Comparison of ENCODE assay signal across 2 cellular contexts in the genomic region with DNA sequence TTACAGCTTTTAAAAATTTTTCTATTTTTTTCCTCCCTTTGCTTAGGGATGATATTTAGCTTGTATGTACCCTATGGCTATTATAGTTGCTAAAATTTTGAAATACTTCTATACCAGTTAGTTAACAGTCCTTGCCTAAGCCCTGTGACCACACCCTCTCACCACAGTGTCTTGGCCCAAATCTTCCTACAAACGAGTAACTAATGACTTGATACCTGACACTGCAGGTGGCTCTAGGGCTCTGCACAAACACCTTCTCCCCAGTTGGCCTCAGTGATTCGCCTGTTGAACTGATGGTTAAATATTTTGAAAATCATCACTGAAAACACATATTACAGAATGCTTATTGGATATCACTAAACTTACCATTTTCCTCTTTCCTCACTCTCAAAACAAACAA.
TF ChIP-seq lines count a peak whose summit lies in the region.

No MANE protein-coding gene starts in this region.

TF ChIP-seq in GM23338, 12 proteins besides CTCF, POLR2A, EP300 and RAD21 (continued from another document):
- TF ChIP-seq, protein P1, sequence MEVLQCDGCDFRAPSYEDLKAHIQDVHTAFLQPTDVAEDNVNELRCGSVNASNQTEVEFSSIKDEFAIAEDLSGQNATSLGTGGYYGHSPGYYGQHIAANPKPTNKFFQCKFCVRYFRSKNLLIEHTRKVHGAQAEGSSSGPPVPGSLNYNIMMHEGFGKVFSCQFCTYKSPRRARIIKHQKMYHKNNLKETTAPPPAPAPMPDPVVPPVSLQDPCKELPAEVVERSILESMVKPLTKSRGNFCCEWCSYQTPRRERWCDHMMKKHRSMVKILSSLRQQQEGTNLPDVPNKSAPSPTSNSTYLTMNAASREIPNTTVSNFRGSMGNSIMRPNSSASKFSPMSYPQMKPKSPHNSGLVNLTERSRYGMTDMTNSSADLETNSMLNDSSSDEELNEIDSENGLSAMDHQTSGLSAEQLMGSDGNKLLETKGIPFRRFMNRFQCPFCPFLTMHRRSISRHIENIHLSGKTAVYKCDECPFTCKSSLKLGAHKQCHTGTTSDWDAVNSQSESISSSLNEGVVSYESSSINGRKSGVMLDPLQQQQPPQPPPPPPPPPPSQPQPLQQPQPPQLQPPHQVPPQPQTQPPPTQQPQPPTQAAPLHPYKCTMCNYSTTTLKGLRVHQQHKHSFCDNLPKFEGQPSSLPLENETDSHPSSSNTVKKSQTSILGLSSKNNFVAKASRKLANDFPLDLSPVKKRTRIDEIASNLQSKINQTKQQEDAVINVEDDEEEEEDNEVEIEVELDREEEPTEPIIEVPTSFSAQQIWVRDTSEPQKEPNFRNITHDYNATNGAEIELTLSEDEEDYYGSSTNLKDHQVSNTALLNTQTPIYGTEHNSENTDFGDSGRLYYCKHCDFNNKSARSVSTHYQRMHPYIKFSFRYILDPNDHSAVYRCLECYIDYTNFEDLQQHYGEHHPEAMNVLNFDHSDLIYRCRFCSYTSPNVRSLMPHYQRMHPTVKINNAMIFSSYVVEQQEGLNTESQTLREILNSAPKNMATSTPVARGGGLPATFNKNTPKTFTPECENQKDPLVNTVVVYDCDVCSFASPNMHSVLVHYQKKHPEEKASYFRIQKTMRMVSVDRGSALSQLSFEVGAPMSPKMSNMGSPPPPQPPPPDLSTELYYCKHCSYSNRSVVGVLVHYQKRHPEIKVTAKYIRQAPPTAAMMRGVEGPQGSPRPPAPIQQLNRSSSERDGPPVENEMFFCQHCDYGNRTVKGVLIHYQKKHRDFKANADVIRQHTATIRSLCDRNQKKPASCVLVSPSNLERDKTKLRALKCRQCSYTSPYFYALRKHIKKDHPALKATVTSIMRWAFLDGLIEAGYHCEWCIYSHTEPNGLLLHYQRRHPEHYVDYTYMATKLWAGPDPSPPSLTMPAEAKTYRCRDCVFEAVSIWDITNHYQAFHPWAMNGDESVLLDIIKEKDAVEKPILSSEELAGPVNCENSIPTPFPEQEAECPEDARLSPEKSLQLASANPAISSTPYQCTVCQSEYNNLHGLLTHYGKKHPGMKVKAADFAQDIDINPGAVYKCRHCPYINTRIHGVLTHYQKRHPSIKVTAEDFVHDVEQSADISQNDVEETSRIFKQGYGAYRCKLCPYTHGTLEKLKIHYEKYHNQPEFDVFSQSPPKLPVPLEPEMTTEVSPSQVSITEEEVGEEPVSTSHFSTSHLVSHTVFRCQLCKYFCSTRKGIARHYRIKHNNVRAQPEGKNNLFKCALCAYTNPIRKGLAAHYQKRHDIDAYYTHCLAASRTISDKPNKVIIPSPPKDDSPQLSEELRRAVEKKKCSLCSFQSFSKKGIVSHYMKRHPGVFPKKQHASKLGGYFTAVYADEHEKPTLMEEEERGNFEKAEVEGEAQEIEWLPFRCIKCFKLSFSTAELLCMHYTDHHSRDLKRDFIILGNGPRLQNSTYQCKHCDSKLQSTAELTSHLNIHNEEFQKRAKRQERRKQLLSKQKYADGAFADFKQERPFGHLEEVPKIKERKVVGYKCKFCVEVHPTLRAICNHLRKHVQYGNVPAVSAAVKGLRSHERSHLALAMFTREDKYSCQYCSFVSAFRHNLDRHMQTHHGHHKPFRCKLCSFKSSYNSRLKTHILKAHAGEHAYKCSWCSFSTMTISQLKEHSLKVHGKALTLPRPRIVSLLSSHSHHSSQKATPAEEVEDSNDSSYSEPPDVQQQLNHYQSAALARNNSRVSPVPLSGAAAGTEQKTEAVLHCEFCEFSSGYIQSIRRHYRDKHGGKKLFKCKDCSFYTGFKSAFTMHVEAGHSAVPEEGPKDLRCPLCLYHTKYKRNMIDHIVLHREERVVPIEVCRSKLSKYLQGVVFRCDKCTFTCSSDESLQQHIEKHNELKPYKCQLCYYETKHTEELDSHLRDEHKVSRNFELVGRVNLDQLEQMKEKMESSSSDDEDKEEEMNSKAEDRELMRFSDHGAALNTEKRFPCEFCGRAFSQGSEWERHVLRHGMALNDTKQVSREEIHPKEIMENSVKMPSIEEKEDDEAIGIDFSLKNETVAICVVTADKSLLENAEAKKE (CRISPR knock-in tag; IDR thresholded peaks at IDR 0.05) = no peak
- TF ChIP-seq CREB1 (CRISPR knock-in tag; IDR thresholded peaks at IDR 0.05; ENCODE audit: low read depth) (no peak), ZNF331 (CRISPR knock-in tag; IDR thresholded peaks at IDR 0.05; ENCODE audit: low read depth) (no peak), EZH2phosphoT487 (IDR thresholded peaks at IDR 0.05; ENCODE audit: unreplicated experiment) (no peak), POLR2AphosphoS5 (IDR thresholded peaks at IDR 0.05; ENCODE audit: low read depth) (no peak)
- TF ChIP-seq, protein P2, sequence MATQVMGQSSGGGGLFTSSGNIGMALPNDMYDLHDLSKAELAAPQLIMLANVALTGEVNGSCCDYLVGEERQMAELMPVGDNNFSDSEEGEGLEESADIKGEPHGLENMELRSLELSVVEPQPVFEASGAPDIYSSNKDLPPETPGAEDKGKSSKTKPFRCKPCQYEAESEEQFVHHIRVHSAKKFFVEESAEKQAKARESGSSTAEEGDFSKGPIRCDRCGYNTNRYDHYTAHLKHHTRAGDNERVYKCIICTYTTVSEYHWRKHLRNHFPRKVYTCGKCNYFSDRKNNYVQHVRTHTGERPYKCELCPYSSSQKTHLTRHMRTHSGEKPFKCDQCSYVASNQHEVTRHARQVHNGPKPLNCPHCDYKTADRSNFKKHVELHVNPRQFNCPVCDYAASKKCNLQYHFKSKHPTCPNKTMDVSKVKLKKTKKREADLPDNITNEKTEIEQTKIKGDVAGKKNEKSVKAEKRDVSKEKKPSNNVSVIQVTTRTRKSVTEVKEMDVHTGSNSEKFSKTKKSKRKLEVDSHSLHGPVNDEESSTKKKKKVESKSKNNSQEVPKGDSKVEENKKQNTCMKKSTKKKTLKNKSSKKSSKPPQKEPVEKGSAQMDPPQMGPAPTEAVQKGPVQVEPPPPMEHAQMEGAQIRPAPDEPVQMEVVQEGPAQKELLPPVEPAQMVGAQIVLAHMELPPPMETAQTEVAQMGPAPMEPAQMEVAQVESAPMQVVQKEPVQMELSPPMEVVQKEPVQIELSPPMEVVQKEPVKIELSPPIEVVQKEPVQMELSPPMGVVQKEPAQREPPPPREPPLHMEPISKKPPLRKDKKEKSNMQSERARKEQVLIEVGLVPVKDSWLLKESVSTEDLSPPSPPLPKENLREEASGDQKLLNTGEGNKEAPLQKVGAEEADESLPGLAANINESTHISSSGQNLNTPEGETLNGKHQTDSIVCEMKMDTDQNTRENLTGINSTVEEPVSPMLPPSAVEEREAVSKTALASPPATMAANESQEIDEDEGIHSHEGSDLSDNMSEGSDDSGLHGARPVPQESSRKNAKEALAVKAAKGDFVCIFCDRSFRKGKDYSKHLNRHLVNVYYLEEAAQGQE (IDR thresholded peaks at IDR 0.05; ENCODE audit: unreplicated experiment) = no peak

TF ChIP-seq in WTC11, 78 proteins besides CTCF, POLR2A, EP300 and RAD21 (continued from another document):
- TF ChIP-seq, protein P3, sequence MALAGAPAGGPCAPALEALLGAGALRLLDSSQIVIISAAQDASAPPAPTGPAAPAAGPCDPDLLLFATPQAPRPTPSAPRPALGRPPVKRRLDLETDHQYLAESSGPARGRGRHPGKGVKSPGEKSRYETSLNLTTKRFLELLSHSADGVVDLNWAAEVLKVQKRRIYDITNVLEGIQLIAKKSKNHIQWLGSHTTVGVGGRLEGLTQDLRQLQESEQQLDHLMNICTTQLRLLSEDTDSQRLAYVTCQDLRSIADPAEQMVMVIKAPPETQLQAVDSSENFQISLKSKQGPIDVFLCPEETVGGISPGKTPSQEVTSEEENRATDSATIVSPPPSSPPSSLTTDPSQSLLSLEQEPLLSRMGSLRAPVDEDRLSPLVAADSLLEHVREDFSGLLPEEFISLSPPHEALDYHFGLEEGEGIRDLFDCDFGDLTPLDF (CRISPR knock-in tag; IDR thresholded peaks at IDR 0.05) = no peak
